ENCODE assay signal across 8 cellular contexts in genomic region chr11:8911040-8911823, GRCh38. TPM values are rescaled to one million over a fixed set of nuclear protein-coding genes. Genes with fewer than 3 reads are reported as not detected.
A peak's percentile ranks its signal among the peaks of the same experiment; 100 is the strongest.
DNase-seq lines count a peak whose midpoint lies in the region; ATAC-seq and TF ChIP-seq lines count a peak whose summit lies in the region.

Gene AKIP1, plus strand, starts transcription at chr11:8911189. Its CDS starts 261 bp downstream, at chr11:8911450.

- peak; percentile 79 for ATAC-seq in HG02571 (IDR thresholded peaks at IDR 0.05; ENCODE audit: unreplicated experiment)
- peak; percentile 93 for ATAC-seq in omental fat pad (ENCODE audit: low FRiP score)

- H3K36me3 Mint-ChIP-seq in activated naive CD8-positive, alpha-beta T cell = no peaks in the 10 kb centered on the region

- peak within 1 kb of the TSS; percentile 91 for H3K27ac ChIP-seq in temporal lobe (ENCODE audit: low read depth, low read length)

- peak within 1 kb of the TSS; percentile 87 for H3K27ac Mint-ChIP-seq in activated naive CD8-positive, alpha-beta T cell

- TF ChIP-seq CTCF in omental fat pad (IDR thresholded peaks at IDR 0.05) = no peak

- no peaks in the 10 kb centered on the region for H3K27me3 Mint-ChIP-seq in activated naive CD8-positive, alpha-beta T cell

- H3K4me1 Mint-ChIP-seq in activated naive CD8-positive, alpha-beta T cell (ENCODE audit: low read depth) = peaks cover 50% of the 10 kb centered on the region

- H3K9me3 Mint-ChIP-seq in activated naive CD8-positive, alpha-beta T cell (ENCODE audit: low read depth) = no peaks in the 10 kb centered on the region

- DNase-seq in GM04504 (ENCODE audit: low read depth) = peak; percentile 85
- peak; percentile 99 for DNase-seq in NCI-H1105 (lab: John Stamatoyannopoulos, UW)
- peak; percentile 85 for DNase-seq in SKM-1 treated with dmso at 0.1 percent for 144 hours (lab: John Stamatoyannopoulos, UW; ENCODE audit: unreplicated experiment)
- DNase-seq in glomerular visceral epithelial cell (ENCODE audit: extremely low spot score) = peak; percentile 96
- peak; percentile 80 for DNase-seq in omental fat pad (ENCODE audit: low spot score)

- peak within 1 kb of the TSS; percentile 93 for H3K4me3 Mint-ChIP-seq in activated naive CD8-positive, alpha-beta T cell

RNA-seq across cellular contexts. Expression of gene AKIP1, which starts in this region (rescaled TPM):
- 10 to 100 TPM; 13.1 to 32.0 (median 19.8) TPM for total RNA-seq in omental fat pad
- total RNA-seq in temporal lobe = 19.7 TPM

Comparison
In these comparisons a context has a peak if more than half of its experiments do, and no peak if none do; other contexts are left out.
1. Peak in every context shown above with its lines: DNase-seq, ATAC-seq and H3K27ac ChIP-seq.